In the genomic region with DNA sequence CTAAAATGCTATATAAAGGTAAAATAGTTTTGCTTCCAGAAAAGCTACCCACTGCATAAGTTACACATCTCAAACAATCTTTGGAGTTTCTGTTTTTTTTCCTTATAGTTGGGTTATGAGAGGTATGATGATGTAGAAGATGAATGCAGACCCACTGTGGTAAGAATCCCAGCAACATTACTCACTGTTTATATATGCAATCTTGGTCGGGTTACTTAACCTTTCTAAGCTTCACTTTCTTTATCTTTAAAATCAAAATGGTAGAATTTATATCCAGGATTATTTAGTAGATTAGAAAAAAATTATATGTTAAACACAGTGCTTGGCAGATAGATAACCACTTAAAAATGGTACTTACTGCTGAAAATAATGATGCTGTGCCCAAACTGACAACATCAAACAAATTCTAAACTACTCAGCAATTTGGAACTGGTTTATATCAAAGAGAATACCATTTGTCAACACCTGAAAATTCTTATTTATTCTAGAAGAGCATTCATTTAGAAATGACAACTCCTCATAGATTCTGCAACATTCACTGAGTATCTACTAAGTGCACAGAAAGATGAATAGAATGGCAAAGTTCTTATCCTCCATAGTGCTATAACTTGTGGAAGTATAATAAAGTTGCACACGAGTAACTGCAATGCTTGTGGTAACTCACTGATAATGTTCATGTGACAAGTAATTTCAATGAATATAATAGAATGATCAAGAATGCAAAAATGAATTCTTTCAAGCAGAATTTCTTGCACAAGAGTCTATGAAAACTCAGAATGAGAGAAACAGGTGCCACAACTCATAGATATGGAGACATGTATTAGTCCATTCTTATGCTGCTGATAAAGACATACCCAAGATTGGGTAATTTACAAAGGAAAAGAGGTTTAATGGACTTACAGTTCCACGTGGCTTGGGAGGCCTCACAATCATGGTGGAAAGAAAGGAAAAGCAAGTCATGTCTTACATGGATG, we compare ENCODE assay signal across 19 cellular contexts.
DNase-seq lines count a peak whose midpoint lies in the region; ATAC-seq and TF ChIP-seq lines count a peak whose summit lies in the region.
"Had no signal": no experiment of that assay in that cellular context is flagged by ENCODE, and none has a peak within 500 bp of the region (broad histone marks: within the 10 kb centered on the region; RNA-seq: fewer than 3 reads in every experiment).

No MANE protein-coding gene starts in this region.

- H3K79me2 ChIP-seq in GM23338 (replicated peaks; ENCODE audit: insufficient read depth), result no peaks in the 10 kb centered on the region

- no peak for ATAC-seq in GM18909 (IDR thresholded peaks at IDR 0.05; ENCODE audit: poor library complexity, unreplicated experiment)
- no peak for ATAC-seq in GM23338
- ATAC-seq: activated CD4-positive, alpha-beta T cell treated with anti-CD3 and anti-CD28 coated beads for 36 hours; gastrocnemius medialis; sciatic nerve had no signal

- no peaks in the 10 kb centered on the region for H3K4me1 Mint-ChIP-seq in GM23338
- H3K4me1 Mint-ChIP-seq: activated CD4-positive, alpha-beta T cell treated with anti-CD3 and anti-CD28 coated beads for 36 hours; activated naive CD4-positive, alpha-beta T cell treated with anti-CD3 and anti-CD28 coated beads, Interleukin-2, amount 10 ng/mL, durations not matched to agents 7 days and 5 days had no signal

- peaks cover 2% of the 10 kb centered on the region; the same call in 1 of the 3 replicates for H3K36me3 Mint-ChIP-seq in GM23338 (ENCODE audit: low read depth)
- H3K36me3 Mint-ChIP-seq: activated naive CD4-positive, alpha-beta T cell treated with anti-CD3 and anti-CD28 coated beads, Interleukin-2, amount 10 ng/mL, durations not matched to agents 7 days and 5 days had no signal

- H4K20me1 ChIP-seq in GM23338 (replicated peaks; ENCODE audit: insufficient read depth), result no peaks in the 10 kb centered on the region

- no peaks in the 10 kb centered on the region; the same call in 1 of the 2 replicates for H3K9me2 ChIP-seq in GM23338 (ENCODE audit: insufficient read depth)

- H3K36me3 ChIP-seq in GM23338 (ENCODE audit: insufficient read depth), result no peaks in the 10 kb centered on the region
- H3K36me3 ChIP-seq: cardiac muscle cell, gastrocnemius medialis, uterus had no signal

- no peaks in the 10 kb centered on the region for H3K27me3 ChIP-seq in GM23338 (ENCODE audit: insufficient read depth)
- H3K27me3 ChIP-seq: cardiac muscle cell, uterus had no signal

- H3K4me3 ChIP-seq in choroid plexus epithelial cell (ENCODE audit: low read depth, low read length), result no peak overlapping the region
- H3K4me3 ChIP-seq in GM23338, result no peak overlapping the region
- H3K4me3 ChIP-seq: cardiac muscle cell, gastrocnemius medialis, uterus had no signal

- no peak overlapping the region for H3K27ac ChIP-seq in GM23338 (ENCODE audit: low read depth)
- H3K27ac ChIP-seq: cardiac muscle cell, gastrocnemius medialis, uterus had no signal

- no peaks in the 10 kb centered on the region for H3K4me1 ChIP-seq in GM23338 (ENCODE audit: insufficient read depth)
- H3K4me1 ChIP-seq: gastrocnemius medialis, uterus had no signal

- no peaks in the 10 kb centered on the region for H3K27me3 Mint-ChIP-seq in GM23338 (ENCODE audit: insufficient read depth, low read depth, poor library complexity)

- no peak overlapping the region for H2AFZ ChIP-seq in GM23338

- H3K4me2 ChIP-seq in GM23338, result no peak overlapping the region

- H3K9me3 Mint-ChIP-seq in GM23338, result peaks cover 4% of the 10 kb centered on the region; the same call in 2 of the 3 replicates
- H3K9me3 Mint-ChIP-seq: activated naive CD4-positive, alpha-beta T cell treated with anti-CD3 and anti-CD28 coated beads, Interleukin-2, amount 10 ng/mL, durations not matched to agents 7 days and 5 days had no signal

- DNase-seq in EH (ENCODE audit: low read depth) (peak; percentile 87), RPMI7951 (ENCODE audit: low read depth) (peak; percentile 88), choroid plexus epithelial cell (ENCODE audit: low read depth) (peak; percentile 81), kidney tubule cell (ENCODE audit: low spot score) (peak; percentile 72), cerebellar cortex (ENCODE audit: low spot score) (no peak), GM23338 (ENCODE audit: low spot score) (no peak)
- DNase-seq in activated CD4-positive, alpha-beta T cell treated with anti-CD3 and anti-CD28 coated beads, Interleukin-2, amount 50 U/mL, for 48 hours, result no peak
- DNase-seq: activated CD4-positive, alpha-beta T cell treated with anti-CD3 and anti-CD28 coated beads for 36 hours; activated naive CD4-positive, alpha-beta T cell treated with anti-CD3 and anti-CD28 coated beads, Interleukin-2, amount 10 ng/mL, durations not matched to agents 7 days and 5 days; effector CD8-positive, alpha-beta T cell; gastrocnemius medialis; NCI-H2029; NCI-H526; occipital lobe; OCI-M1; uterus had no signal

- H3K4me3 Mint-ChIP-seq in GM23338, result no peak overlapping the region
- H3K4me3 Mint-ChIP-seq: activated CD4-positive, alpha-beta T cell treated with anti-CD3 and anti-CD28 coated beads for 36 hours; activated naive CD4-positive, alpha-beta T cell treated with anti-CD3 and anti-CD28 coated beads, Interleukin-2, amount 10 ng/mL, durations not matched to agents 7 days and 5 days had no signal

- no peak overlapping the region for H3K27ac Mint-ChIP-seq in GM23338
- H3K27ac Mint-ChIP-seq: activated CD4-positive, alpha-beta T cell treated with anti-CD3 and anti-CD28 coated beads for 36 hours; activated naive CD4-positive, alpha-beta T cell treated with anti-CD3 and anti-CD28 coated beads, Interleukin-2, amount 10 ng/mL, durations not matched to agents 7 days and 5 days had no signal

- H3F3A ChIP-seq in GM23338 (replicated peaks; ENCODE audit: low read depth), result no peaks in the 10 kb centered on the region

- TF ChIP-seq CTCF in choroid plexus epithelial cell (conservative IDR thresholded peaks at IDR 0.05; ENCODE audit: low read depth, low read length) (no peak), GM23338 (conservative IDR thresholded peaks at IDR 0.05; ENCODE audit: low read depth in 2 of 2) (no peak)

TF ChIP-seq in GM23338, 12 proteins besides CTCF, POLR2A, EP300 and RAD21 (continues in another document):
- TF ChIP-seq CREB1 (CRISPR knock-in tag; IDR thresholded peaks at IDR 0.05; ENCODE audit: low read depth) (no peak), NANOG (IDR thresholded peaks at IDR 0.05; ENCODE audit: borderline replicate concordance) (no peak), STAT1 (IDR thresholded peaks at IDR 0.05; ENCODE audit: unreplicated experiment) (no peak), EZH2phosphoT487 (IDR thresholded peaks at IDR 0.05; ENCODE audit: unreplicated experiment) (no peak), ZNF331 (CRISPR knock-in tag; IDR thresholded peaks at IDR 0.05; ENCODE audit: low read depth) (no peak)
- TF ChIP-seq, protein P1, sequence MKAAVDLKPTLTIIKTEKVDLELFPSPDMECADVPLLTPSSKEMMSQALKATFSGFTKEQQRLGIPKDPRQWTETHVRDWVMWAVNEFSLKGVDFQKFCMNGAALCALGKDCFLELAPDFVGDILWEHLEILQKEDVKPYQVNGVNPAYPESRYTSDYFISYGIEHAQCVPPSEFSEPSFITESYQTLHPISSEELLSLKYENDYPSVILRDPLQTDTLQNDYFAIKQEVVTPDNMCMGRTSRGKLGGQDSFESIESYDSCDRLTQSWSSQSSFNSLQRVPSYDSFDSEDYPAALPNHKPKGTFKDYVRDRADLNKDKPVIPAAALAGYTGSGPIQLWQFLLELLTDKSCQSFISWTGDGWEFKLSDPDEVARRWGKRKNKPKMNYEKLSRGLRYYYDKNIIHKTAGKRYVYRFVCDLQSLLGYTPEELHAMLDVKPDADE (IDR thresholded peaks at IDR 0.05), result no peak

Comparison
In these comparisons a context has a peak if more than half of its experiments do, and no peak if none do; other contexts are left out.
1. DNase-seq: peak in EH (single experiment), RPMI7951 (single experiment), choroid plexus epithelial cell (single experiment) and kidney tubule cell (single experiment); none in cerebellar cortex (single experiment), GM23338 (single experiment) and activated CD4-positive, alpha-beta T cell treated with anti-CD3 and anti-CD28 coated beads, Interleukin-2, amount 50 U/mL, for 48 hours (0 of 2).